Comparison of ENCODE assay signal across 19 cellular contexts in the genomic region with DNA sequence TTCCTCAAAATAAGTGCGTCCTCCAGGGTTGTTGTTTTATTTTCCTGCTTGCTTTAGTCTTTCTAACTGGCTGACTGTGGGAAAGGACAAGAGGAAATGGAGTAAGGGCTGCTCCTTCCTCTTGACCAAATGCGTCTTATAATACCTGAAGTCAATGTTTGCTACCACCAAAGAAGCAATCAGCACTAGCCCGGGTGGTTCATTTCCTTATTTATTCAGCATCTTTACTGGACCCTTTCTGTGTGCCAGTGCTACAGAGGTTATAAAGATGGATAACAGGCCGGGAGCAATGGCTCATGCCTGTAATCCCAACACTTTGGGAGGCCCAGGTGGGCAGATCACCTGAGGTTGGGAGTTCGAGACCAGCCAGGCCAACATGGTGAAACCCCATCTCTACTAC.
"Had no signal": no experiment of that assay in that cellular context is flagged by ENCODE, and none has a peak within 500 bp of the region (broad histone marks: within the 10 kb centered on the region; RNA-seq: fewer than 3 reads in every experiment).

No MANE protein-coding gene starts in this region.

- H3K4me1 ChIP-seq: SJSA1 had no signal

- H3K36me3 ChIP-seq: MG63, SJSA1 had no signal

- H3K4me3 ChIP-seq: MG63, SJSA1, SK-N-MC had no signal

- H3K9me3 ChIP-seq: MG63, SJSA1 had no signal

- H3K27me3 ChIP-seq: MG63, SJSA1 had no signal

- H3K27ac ChIP-seq: SJSA1, SK-N-MC had no signal

- DNase-seq: KBM-7, MG63, NCI-H1092, NCI-H1436, NCI-H187, NCI-H2029, NCI-H2081 treated with DMSO at 0.1 percent for 48 hours, NCI-H2171, NCI-H226, NCI-H446, NCI-H510A, NCI-H524 treated with DMSO at 0.1 percent for 48 hours, NCI-H69, NCI-H774, Right ventricle myocardium superior, RPMI8226, SIG-M5 had no signal
